9 cellular contexts compared by ENCODE assay signal in genomic region chr14:75068294-75069020, GRCh38. TPM values are rescaled to one million over a fixed set of nuclear protein-coding genes. Genes with fewer than 3 reads are reported as not detected.
DNase-seq lines count a peak whose midpoint lies in the region; ATAC-seq and TF ChIP-seq lines count a peak whose summit lies in the region.
"Had no signal": no experiment of that assay in that cellular context is flagged by ENCODE, and none has a peak within 500 bp of the region (broad histone marks: within the 10 kb centered on the region; RNA-seq: fewer than 3 reads in every experiment).

No MANE protein-coding gene starts in this region.

- no peak for TF ChIP-seq CTCF in astrocyte of the cerebellum (IDR thresholded peaks at IDR 0.05; ENCODE audit: low read depth, low read length, missing control alignments)
- no peak for TF ChIP-seq CTCF in transverse colon (IDR thresholded peaks at IDR 0.05)
- no peak for TF ChIP-seq CTCF in chondrocyte (IDR thresholded peaks at IDR 0.05)

- in situ Hi-C loops in astrocyte of the cerebellum (cut with HindIII; ENCODE audit: low sequenced_read_pairs) (no loop called here), transverse colon (cut with MboI; ENCODE audit: low pct_ligation_motif_present in 1 of 4, low pct_unique_long_range_greater_than_20kb in 1 of 4, low sequenced_read_pairs in 3 of 4) (no loop called here)

- H3K4me3 ChIP-seq in astrocyte of the cerebellum (ENCODE audit: low read depth, low read length) (peak overlapping the region; percentile 55), transverse colon (peak overlapping the region; percentile 27 to 66 (median 40))

- no peak overlapping the region for H3K27ac Mint-ChIP-seq in chondrocyte (ENCODE audit: unreplicated experiment)

- no peak for ATAC-seq in HG03280 (IDR thresholded peaks at IDR 0.05; ENCODE audit: unreplicated experiment)

- H3K9me3 Mint-ChIP-seq in chondrocyte (ENCODE audit: low read depth): no peaks in the 10 kb centered on the region

- no peaks in the 10 kb centered on the region for H3K27me3 Mint-ChIP-seq in chondrocyte (ENCODE audit: low read depth)

- DNase-seq in NCI-H2171 treated with DMSO at 0.1 percent for 48 hours (lab: John Stamatoyannopoulos, UW): peak; percentile 66
- DNase-seq in NCI-H2171 (lab: John Stamatoyannopoulos, UW): no peak
- DNase-seq in astrocyte of the cerebellum (ENCODE audit: low read depth): no peak
- DNase-seq in transverse colon: no peak
- no peak for DNase-seq in SHP77 (lab: John Stamatoyannopoulos, UW)
- DNase-seq in chondrocyte (ENCODE audit: low spot score): no peak
- DNase-seq: NCI-H1436 treated with DMSO at 0.1 percent for 48 hours had no signal

- H3K36me3 ChIP-seq in transverse colon: no peaks in the 10 kb centered on the region

- no peak for TF ChIP-seq POLR2A in transverse colon (IDR thresholded peaks at IDR 0.05)

- H3K27me3 ChIP-seq in layer of hippocampus (ENCODE audit: control insufficient read depth, insufficient read depth, low read length): no peaks in the 10 kb centered on the region
- H3K27me3 ChIP-seq in transverse colon: no peaks in the 10 kb centered on the region

- H3K4me3 Mint-ChIP-seq in chondrocyte (ENCODE audit: unreplicated experiment): no peak overlapping the region

- no peaks in the 10 kb centered on the region for H3K9me3 ChIP-seq in transverse colon

- intact Hi-C loops in transverse colon (cut with DNase I; ENCODE audit: low total_unique reads): no loop called here

- TF ChIP-seq EP300 in transverse colon (IDR thresholded peaks at IDR 0.05; ENCODE audit: low read depth): no peak

- peaks cover 9 to 40% (median 23%) of the 10 kb centered on the region in 4 donors for H3K4me1 ChIP-seq in transverse colon

- H3K27ac ChIP-seq in layer of hippocampus (ENCODE audit: low read depth, low read length): peak overlapping the region; percentile 90
- H3K27ac ChIP-seq in transverse colon: peak overlapping the region; percentile 90 to 95 (median 94)

- H3K4me1 Mint-ChIP-seq in chondrocyte (ENCODE audit: low read depth): peaks cover 12% of the 10 kb centered on the region

- H3K36me3 Mint-ChIP-seq in chondrocyte (ENCODE audit: low read depth): no peaks in the 10 kb centered on the region

- 21 to 28% methylated on average over 13 of the region's 13 CpGs for WGBS in transverse colon (ENCODE audit: low coverage in 1 of 2), 2 donors

RNA-seq across cellular contexts. Expression of gene ZC2HC1C, which starts 1.0 kb away (rescaled TPM):
- 10 to 100 TPM in 1 of 4 donors, 1 to 10 TPM in 2, not detected in 1; 7.5 to 40.0 (median 8.1) TPM for total RNA-seq in transverse colon
- total RNA-seq in chondrocyte: 0.31 to 0.62 TPM (median 0.48 TPM) in 3 replicates

RNA-seq across cellular contexts. Expression of gene ACYP1, which starts 4.6 kb away (rescaled TPM):
- total RNA-seq in transverse colon (10 to 100 TPM in 3 of 4 donors, 1 to 10 TPM in 1; 6.6 to 36.0 (median 23.2) TPM), chondrocyte (4.2 to 11.7 TPM (median 6.8 TPM) in 3 replicates)

RNA-seq across cellular contexts. Expression of gene MLH3, which starts 17.2 kb away (rescaled TPM):
- total RNA-seq in transverse colon (10 to 100 TPM; 24.5 to 58.3 (median 42.5) TPM), chondrocyte (18.7 to 21.3 TPM (median 21.2 TPM) in 3 replicates)

RNA-seq across cellular contexts. Expression of gene NEK9, which starts 58.4 kb away (rescaled TPM):
- total RNA-seq in transverse colon: 100 to 1,000 TPM in 1 of 4 donors, 10 to 100 TPM in 3; 24.4 to 121 (median 53.4) TPM
- 63.3 to 109 TPM (median 65.4 TPM) in 3 replicates for total RNA-seq in chondrocyte
